ENCODE assay signal across 11 cellular contexts in genomic region chr16:14559809-14560227, GRCh38.
DNase-seq lines count a peak whose midpoint lies in the region; ATAC-seq and TF ChIP-seq lines count a peak whose summit lies in the region.
"Had no signal": no experiment of that assay in that cellular context is flagged by ENCODE, and none has a peak within 500 bp of the region (broad histone marks: within the 10 kb centered on the region; RNA-seq: fewer than 3 reads in every experiment).

No MANE protein-coding gene starts in this region.

- DNase-seq in HL-60 (ENCODE audit: low read depth in 1 of 2, low spot score in 1 of 2) (peak; percentile 72 to 93), NOMO-1 treated with DMSO at 0.1 percent for 48 hours (lab: John Stamatoyannopoulos, UW; ENCODE audit: unreplicated experiment) (peak; percentile 95), fibroblast of the aortic adventitia (ENCODE audit: low read depth) (peak; percentile 48), sciatic nerve (ENCODE audit: low spot score) (no peak), lower leg skin (ENCODE audit: low spot score in 2 of 2) (no peak)
- DNase-seq in activated CD8-positive, alpha-beta memory T cell treated with anti-CD3 and anti-CD28 coated beads, Interleukin-2, amount 50 U/mL, for 4 hours: no peak
- DNase-seq: activated CD4-positive, alpha-beta T cell treated with anti-CD3 and anti-CD28 coated beads, Interleukin-2, amount 50 U/mL, for 48 hours; Peyer's patch had no signal

- TF ChIP-seq POLR2A in lower leg skin (IDR thresholded peaks at IDR 0.05): no peak

- intact Hi-C loops in sciatic nerve (cut with DNase I): no loop called here
- intact Hi-C loops in lower leg skin (cut with DNase I; ENCODE audit: low total_unique reads): no loop called here

- TF ChIP-seq CTCF in HL-60 (IDR thresholded peaks at IDR 0.05; ENCODE audit: insufficient read depth, low read length): no peak
- no peak for TF ChIP-seq CTCF in fibroblast of the aortic adventitia (IDR thresholded peaks at IDR 0.05; ENCODE audit: insufficient read depth, low read length)
- no peak for TF ChIP-seq CTCF in lower leg skin (IDR thresholded peaks at IDR 0.05)

- 66 to 76% methylated on average over 8 of the region's 8 CpGs for WGBS in lower leg skin, 2 donors

- H3K27me3 ChIP-seq in HL-60 (ENCODE audit: insufficient read depth, poor library complexity, severe bottlenecking): no peaks in the 10 kb centered on the region
- H3K27me3 ChIP-seq: ascending aorta, Peyer's patch had no signal

- H3K4me3 ChIP-seq in HL-60 (replicated peaks; ENCODE audit: insufficient read depth, low read length): no peak overlapping the region
- H3K4me3 ChIP-seq in fibroblast of the aortic adventitia (ENCODE audit: low read depth, low read length): no peak overlapping the region
- no peak overlapping the region for H3K4me3 ChIP-seq in lower leg skin (ENCODE audit: low read depth, poor library complexity, severe bottlenecking)
- H3K4me3 ChIP-seq: ascending aorta, Peyer's patch had no signal

- H3K27ac ChIP-seq in HL-60 (replicated peaks): peak overlapping the region; percentile 71

- peak; percentile 53 for ATAC-seq in sciatic nerve
- ATAC-seq in HG02623 (IDR thresholded peaks at IDR 0.05; ENCODE audit: unreplicated experiment): no peak
- ATAC-seq in HG02763 (IDR thresholded peaks at IDR 0.05; ENCODE audit: unreplicated experiment): no peak

Comparison
In these comparisons a context has a peak if more than half of its experiments do, and no peak if none do; other contexts are left out.
1. DNase-seq: peak in HL-60 (2 of 2), NOMO-1 treated with DMSO at 0.1 percent for 48 hours (single experiment) and fibroblast of the aortic adventitia (single experiment); none in sciatic nerve (single experiment), activated CD8-positive, alpha-beta memory T cell treated with anti-CD3 and anti-CD28 coated beads, Interleukin-2, amount 50 U/mL, for 4 hours (single experiment) and lower leg skin (0 of 2).